8 cellular contexts compared by ENCODE assay signal in genomic region chr17:16583781-16584180, GRCh38. TPM values are rescaled to one million over a fixed set of nuclear protein-coding genes. Genes with fewer than 3 reads are reported as not detected.
DNase-seq lines count a peak whose midpoint lies in the region; ATAC-seq and TF ChIP-seq lines count a peak whose summit lies in the region.

No MANE protein-coding gene starts in this region.

- no peak for TF ChIP-seq EP300 in stomach (IDR thresholded peaks at IDR 0.05)

- H3K9me3 ChIP-seq in stomach = no peaks in the 10 kb centered on the region

- no peak for TF ChIP-seq CTCF in stomach (IDR thresholded peaks at IDR 0.05)

- intact Hi-C loops in activated T-helper 1 cell treated with anti-CD3 and anti-CD28 coated beads, Interleukin-12 subunit alpha, Interleukin-12 subunit beta, Interleukin-2, Interleukin-4 antibody, amounts not matched to agents 30 ng/mL and 10 ng/mL and 1 ng/mL, durations not matched to agents 14 hours and 24 hours and 36 hours (cut with micrococcal nuclease) = loop anchor here (1.0 kb wide), 3 partner anchors 14 to 145 kb away; partner anchors contain the start of gene ZNF287
- intact Hi-C loops in stomach (cut with DNase I; ENCODE audit: low total_unique reads) = no loop called here

- peaks cover 6% of the 10 kb centered on the region for H3K9me3 Mint-ChIP-seq in activated CD8-positive, alpha-beta memory T cell treated with anti-CD3 and anti-CD28 coated beads, Interleukin-2, amount 10 ng/mL, durations not matched to agents 7 days and 5 days (ENCODE audit: low read depth)
- peaks cover 8% of the 10 kb centered on the region for H3K9me3 Mint-ChIP-seq in activated T-helper 1 cell treated with anti-CD3 and anti-CD28 coated beads, Interleukin-12 subunit alpha, Interleukin-12 subunit beta, Interleukin-2, Interleukin-4 antibody, amounts not matched to agents 30 ng/mL and 10 ng/mL and 1 ng/mL, durations not matched to agents 14 hours and 24 hours and 36 hours
- H3K9me3 Mint-ChIP-seq in immature natural killer cell = peaks cover 0 to 3% (median 0%) of the 10 kb centered on the region in 6 donors

- DNase-seq in activated CD8-positive, alpha-beta memory T cell treated with anti-CD3 and anti-CD28 coated beads, Interleukin-2, amount 10 ng/mL, durations not matched to agents 7 days and 5 days = no peak
- no peak for DNase-seq in activated CD8-positive, alpha-beta memory T cell treated with anti-CD3 and anti-CD28 coated beads, Interleukin-2, amount 50 U/mL, for 4 hours
- no peak for DNase-seq in activated T-helper 1 cell treated with anti-CD3 and anti-CD28 coated beads, Interleukin-12 subunit alpha, Interleukin-12 subunit beta, Interleukin-2, Interleukin-4 antibody, amounts not matched to agents 30 ng/mL and 10 ng/mL and 1 ng/mL, durations not matched to agents 14 hours and 24 hours and 36 hours (ENCODE audit: low spot score)
- DNase-seq in immature natural killer cell (no peak), stomach (no peak), retina (no peak), mucosa of gallbladder (ENCODE audit: low spot score) (no peak)

- H3K36me3 ChIP-seq in stomach = no peaks in the 10 kb centered on the region

- peak overlapping the region in 1 of 5 donors; percentile 44 for H3K27ac ChIP-seq in stomach

- peak overlapping the region in 3 of 4 donors; percentile 31 to 47 (median 38) for H3K4me3 ChIP-seq in stomach

- H3K27ac Mint-ChIP-seq in activated CD8-positive, alpha-beta memory T cell treated with anti-CD3 and anti-CD28 coated beads, Interleukin-2, amount 10 ng/mL, durations not matched to agents 7 days and 5 days = no peak overlapping the region
- H3K27ac Mint-ChIP-seq in activated T-helper 1 cell treated with anti-CD3 and anti-CD28 coated beads, Interleukin-12 subunit alpha, Interleukin-12 subunit beta, Interleukin-2, Interleukin-4 antibody, amounts not matched to agents 30 ng/mL and 10 ng/mL and 1 ng/mL, durations not matched to agents 14 hours and 24 hours and 36 hours = no peak overlapping the region
- H3K27ac Mint-ChIP-seq in immature natural killer cell = peak overlapping the region in 1 of 6 donors; percentile 56

- H3K36me3 Mint-ChIP-seq in activated CD8-positive, alpha-beta memory T cell treated with anti-CD3 and anti-CD28 coated beads, Interleukin-2, amount 10 ng/mL, durations not matched to agents 7 days and 5 days = no peaks in the 10 kb centered on the region
- peaks cover 2% of the 10 kb centered on the region for H3K36me3 Mint-ChIP-seq in activated T-helper 1 cell treated with anti-CD3 and anti-CD28 coated beads, Interleukin-12 subunit alpha, Interleukin-12 subunit beta, Interleukin-2, Interleukin-4 antibody, amounts not matched to agents 30 ng/mL and 10 ng/mL and 1 ng/mL, durations not matched to agents 14 hours and 24 hours and 36 hours (ENCODE audit: low read depth)
- H3K36me3 Mint-ChIP-seq in immature natural killer cell = peaks cover 0 to 5% (median 0%) of the 10 kb centered on the region in 3 donors

- no peaks in the 10 kb centered on the region for H3K27me3 ChIP-seq in stomach

- peaks cover 40% of the 10 kb centered on the region for H3K27me3 Mint-ChIP-seq in activated CD8-positive, alpha-beta memory T cell treated with anti-CD3 and anti-CD28 coated beads, Interleukin-2, amount 10 ng/mL, durations not matched to agents 7 days and 5 days
- peaks cover 32% of the 10 kb centered on the region for H3K27me3 Mint-ChIP-seq in activated T-helper 1 cell treated with anti-CD3 and anti-CD28 coated beads, Interleukin-12 subunit alpha, Interleukin-12 subunit beta, Interleukin-2, Interleukin-4 antibody, amounts not matched to agents 30 ng/mL and 10 ng/mL and 1 ng/mL, durations not matched to agents 14 hours and 24 hours and 36 hours (ENCODE audit: insufficient read depth)
- peaks cover 7 to 21% (median 20%) of the 10 kb centered on the region in 3 donors for H3K27me3 Mint-ChIP-seq in immature natural killer cell (ENCODE audit: low read depth in 3 of 3)

- H3K4me3 Mint-ChIP-seq in activated CD8-positive, alpha-beta memory T cell treated with anti-CD3 and anti-CD28 coated beads, Interleukin-2, amount 10 ng/mL, durations not matched to agents 7 days and 5 days = peak overlapping the region; percentile 72
- peak overlapping the region; percentile 80 for H3K4me3 Mint-ChIP-seq in activated T-helper 1 cell treated with anti-CD3 and anti-CD28 coated beads, Interleukin-12 subunit alpha, Interleukin-12 subunit beta, Interleukin-2, Interleukin-4 antibody, amounts not matched to agents 30 ng/mL and 10 ng/mL and 1 ng/mL, durations not matched to agents 14 hours and 24 hours and 36 hours
- H3K4me3 Mint-ChIP-seq in immature natural killer cell = peak overlapping the region; percentile 71 to 80 (median 78)

- CTCF ChIA-PET in activated CD8-positive, alpha-beta memory T cell treated with anti-CD3 and anti-CD28 coated beads, Interleukin-2, amount 10 ng/mL, durations not matched to agents 7 days and 5 days (lab: Charles Lee) = interaction anchor here (0.6 to 5.0 kb wide), 17 partner anchors 10 to 169 kb away, joined by 3 to 33 read pairs (median 3); partner anchors contain the start of genes TRPV2 and ZNF287

- ATAC-seq in activated CD8-positive, alpha-beta memory T cell treated with anti-CD3 and anti-CD28 coated beads, Interleukin-2, amount 10 ng/mL, durations not matched to agents 7 days and 5 days = no peak
- ATAC-seq in HG02973 (IDR thresholded peaks at IDR 0.05; ENCODE audit: unreplicated experiment) = no peak

- no peak for TF ChIP-seq POLR2A in stomach (IDR thresholded peaks at IDR 0.05)

- peaks cover 11% of the 10 kb centered on the region for H3K4me1 Mint-ChIP-seq in activated CD8-positive, alpha-beta memory T cell treated with anti-CD3 and anti-CD28 coated beads, Interleukin-2, amount 10 ng/mL, durations not matched to agents 7 days and 5 days
- peaks cover 18% of the 10 kb centered on the region for H3K4me1 Mint-ChIP-seq in activated T-helper 1 cell treated with anti-CD3 and anti-CD28 coated beads, Interleukin-12 subunit alpha, Interleukin-12 subunit beta, Interleukin-2, Interleukin-4 antibody, amounts not matched to agents 30 ng/mL and 10 ng/mL and 1 ng/mL, durations not matched to agents 14 hours and 24 hours and 36 hours (ENCODE audit: low read depth)
- peaks cover 12 to 16% of the 10 kb centered on the region in 2 donors for H3K4me1 Mint-ChIP-seq in immature natural killer cell

- peaks cover 0 to 17% (median 13%) of the 10 kb centered on the region in 4 donors for H3K4me1 ChIP-seq in stomach

- WGBS in stomach, 5 donors = 42 to 51% (median 47%) methylated on average over 7 of the region's 7 CpGs

RNA-seq across cellular contexts. Expression of gene ZNF287, which starts 14.8 kb away (rescaled TPM):
- total RNA-seq in activated CD8-positive, alpha-beta memory T cell treated with anti-CD3 and anti-CD28 coated beads, Interleukin-2, amount 10 ng/mL, durations not matched to agents 7 days and 5 days = 1 to 10 TPM; 4.8 to 7.9 TPM
- total RNA-seq in activated T-helper 1 cell treated with anti-CD3 and anti-CD28 coated beads, Interleukin-12 subunit alpha, Interleukin-12 subunit beta, Interleukin-2, Interleukin-4 antibody, amounts not matched to agents 30 ng/mL and 10 ng/mL and 1 ng/mL, durations not matched to agents 14 hours and 24 hours and 36 hours = 4.8 and 7.1 TPM in 2 replicates
- polyA plus RNA-seq in immature natural killer cell (10 to 100 TPM in 1 of 3 donors, 1 to 10 TPM in 2; 9.3 to 10.8 (median 9.5) TPM), stomach (1 to 10 TPM; 1.8 to 2.6 (median 2.5) TPM)
- total RNA-seq in stomach (10 to 100 TPM in 1 of 5 donors, 1 to 10 TPM in 4; 3.9 to 11.7 (median 4.5) TPM), mucosa of gallbladder (7.7 TPM)
